8 cellular contexts compared by ENCODE assay signal in the genomic region with DNA sequence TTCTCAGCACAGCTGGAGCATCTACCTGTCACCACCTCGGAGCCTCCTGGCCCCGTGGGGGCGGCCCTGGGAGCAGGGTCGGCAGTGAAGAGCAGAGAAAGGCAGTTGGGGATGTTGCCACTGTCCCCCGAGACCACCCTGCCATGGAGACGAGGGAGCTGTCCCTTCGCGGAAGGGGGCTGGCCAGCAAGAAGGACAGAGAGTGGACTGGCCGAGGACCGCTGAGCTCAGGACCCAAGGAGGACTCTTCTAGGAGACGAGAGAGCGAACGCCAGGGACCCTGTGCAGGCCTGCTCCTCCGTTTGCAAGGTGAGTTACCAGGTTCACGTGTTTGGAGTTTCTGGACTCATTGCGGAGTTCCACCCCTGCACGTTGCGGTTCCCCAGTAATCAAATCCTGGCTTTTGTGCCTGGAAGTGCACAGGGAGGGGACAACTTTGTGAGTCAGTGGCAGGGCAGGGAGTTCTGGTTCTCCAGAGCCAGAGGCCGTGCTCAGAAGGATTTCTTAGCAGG. TPM values are rescaled to one million over a fixed set of nuclear protein-coding genes. Genes with fewer than 3 reads are reported as not detected.
DNase-seq lines count a peak whose midpoint lies in the region; ATAC-seq and TF ChIP-seq lines count a peak whose summit lies in the region.

No MANE protein-coding gene starts in this region.

- ATAC-seq in sciatic nerve (peak; percentile 1), GM19351 (IDR thresholded peaks at IDR 0.05; ENCODE audit: unreplicated experiment) (no peak), HG03095 (IDR thresholded peaks at IDR 0.05; ENCODE audit: unreplicated experiment) (no peak)

- intact Hi-C loops in sciatic nerve (cut with DNase I), result loop anchor here (1.0 kb wide), 1 partner anchor 146 kb away; no protein-coding TSS in a partner anchor

- H3K79me2 ChIP-seq in hepatocyte, result peaks cover 34% of the 10 kb centered on the region

- DNase-seq in hepatocyte (ENCODE audit: low spot score) (peak; percentile 43), sciatic nerve (ENCODE audit: low spot score) (peak; percentile 69), cerebellum (ENCODE audit: low spot score) (no peak), NCI-H2081 treated with DMSO at 0.1 percent for 48 hours (lab: John Stamatoyannopoulos, UW) (no peak)

- H3K9me3 ChIP-seq in BLaER1 (peaks cover 16% of the 10 kb centered on the region), hepatocyte (ENCODE audit: low read depth) (no peaks in the 10 kb centered on the region)

- no peak for TF ChIP-seq CTCF in hepatocyte (IDR thresholded peaks at IDR 0.05; ENCODE audit: poor library complexity)

- H3K27me3 ChIP-seq in BLaER1 (no peaks in the 10 kb centered on the region), hepatocyte (no peaks in the 10 kb centered on the region)

- no peak overlapping the region for H3K4me3 ChIP-seq in BLaER1
- no peak overlapping the region for H3K4me3 ChIP-seq in hepatocyte

- no peaks in the 10 kb centered on the region for H4K20me1 ChIP-seq in BLaER1
- H4K20me1 ChIP-seq in hepatocyte (ENCODE audit: insufficient read depth, poor library complexity, severe bottlenecking), result no peaks in the 10 kb centered on the region

- H3K36me3 ChIP-seq in BLaER1 (no peaks in the 10 kb centered on the region), hepatocyte (replicated peaks; ENCODE audit: insufficient read depth, low read depth) (no peaks in the 10 kb centered on the region)

- H2AFZ ChIP-seq in hepatocyte, result no peak overlapping the region

- no peaks in the 10 kb centered on the region for H3K9me2 ChIP-seq in hepatocyte (replicated peaks; ENCODE audit: insufficient read depth)

- H3K4me2 ChIP-seq in BLaER1, result peak overlapping the region; percentile 85
- H3K4me2 ChIP-seq in hepatocyte, result peak overlapping the region; percentile 69

- peaks cover 45% of the 10 kb centered on the region for H3K4me1 ChIP-seq in BLaER1
- H3K4me1 ChIP-seq in hepatocyte (ENCODE audit: insufficient read depth), result peaks cover 40% of the 10 kb centered on the region

- no peak overlapping the region for H3K9ac ChIP-seq in BLaER1

- 65 to 76% (median 73%) methylated on average over 19 of the region's 19 CpGs for WGBS in adipose tissue, 3 donors
- 82% methylated on average over 19 of the region's 19 CpGs for WGBS in hepatocyte (ENCODE audit: low lambda C conversion rate, missing lambda C conversion rate)

- H3K27ac ChIP-seq in BLaER1 (0 out of 2 replicates have a peak overlapping the region, but pooled peaks have one; percentile 19), adipose tissue (ENCODE audit: low read depth, low read length) (peak overlapping the region; percentile 75), hepatocyte (peak overlapping the region; percentile 95)

RNA-seq across cellular contexts. Expression of gene POFUT2, which starts 5.6 kb away (rescaled TPM):
- polyA plus RNA-seq in adipose tissue (10 to 100 TPM; 13.7 to 23.3 (median 15.9) TPM), hepatocyte (54.4 and 57.7 TPM in 2 replicates)
- total RNA-seq in hepatocyte (25.5 and 30.7 TPM in 2 replicates), sciatic nerve (44.2 TPM), cerebellum (14.2 TPM)

Comparison
In these comparisons a context has a peak if more than half of its experiments do, and no peak if none do; other contexts are left out.
1. H3K27ac ChIP-seq: peak in every context shown above with its lines; median percentile 95 in hepatocyte; 75 in adipose tissue; 19 in BLaER1.
2. DNase-seq: peak in hepatocyte (single experiment) and sciatic nerve (single experiment); none in cerebellum (single experiment) and NCI-H2081 treated with DMSO at 0.1 percent for 48 hours (single experiment).